Comparison of ENCODE assay signal across 20 cellular contexts in the genomic region with DNA sequence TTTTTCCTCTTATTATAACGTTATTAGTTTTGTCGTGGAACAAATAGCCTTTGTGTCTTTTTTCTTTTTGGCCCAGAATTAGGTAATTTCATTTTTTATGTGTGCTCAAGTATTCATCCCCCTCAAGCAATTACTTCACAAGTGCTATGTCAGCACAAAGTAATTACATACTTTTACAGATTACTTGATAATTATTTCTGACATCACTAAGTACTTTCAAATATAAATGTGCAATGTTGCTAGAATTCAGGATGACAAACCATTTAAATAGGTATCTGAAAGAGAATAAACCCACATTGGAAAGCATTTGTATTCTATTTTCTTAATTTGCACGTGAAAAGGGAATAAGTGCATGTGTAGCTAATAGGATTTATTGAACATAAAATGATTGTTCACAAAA.
"Had no signal": no experiment of that assay in that cellular context is flagged by ENCODE, and none has a peak within 500 bp of the region (broad histone marks: within the 10 kb centered on the region; RNA-seq: fewer than 3 reads in every experiment).

No MANE protein-coding gene starts in this region.

- H3K4me3 Mint-ChIP-seq: naive thymus-derived CD4-positive, alpha-beta T cell; nephron progenitor cell; stimulated activated memory B cell treated with anti-CD40 and anti-IgM and Interleukin-4, amounts not matched to agents 10 μg/mL and 1 μg/mL and 100 μg/mL, for 72 hours had no signal

- ATAC-seq: esophagus mucosa; gastrocnemius medialis; heart right ventricle; naive thymus-derived CD4-positive, alpha-beta T cell; psoas muscle; stimulated activated memory B cell treated with anti-CD40 and anti-IgM and Interleukin-4, amounts not matched to agents 10 μg/mL and 1 μg/mL and 100 μg/mL, for 72 hours had no signal

- H3K27ac ChIP-seq: dorsolateral prefrontal cortex, gastrocnemius medialis, heart right ventricle, neutrophil, psoas muscle, right atrium auricular region had no signal

- H3K9me3 ChIP-seq: gastrocnemius medialis, heart right ventricle, neutrophil, psoas muscle, right atrium auricular region had no signal

- H3K4me3 ChIP-seq: dorsolateral prefrontal cortex, gastrocnemius medialis, heart right ventricle, psoas muscle, right atrium auricular region had no signal

- H3K4me1 ChIP-seq: gastrocnemius medialis, heart right ventricle, psoas muscle, right atrium auricular region had no signal

- H3K27me3 ChIP-seq: gastrocnemius medialis, heart right ventricle, neutrophil, right atrium auricular region had no signal

- H3K27me3 Mint-ChIP-seq: naive thymus-derived CD4-positive, alpha-beta T cell; stimulated activated memory B cell treated with anti-CD40 and anti-IgM and Interleukin-4, amounts not matched to agents 10 μg/mL and 1 μg/mL and 100 μg/mL, for 72 hours had no signal

- H3K9me3 Mint-ChIP-seq: nephron progenitor cell; stimulated activated memory B cell treated with anti-CD40 and anti-IgM and Interleukin-4, amounts not matched to agents 10 μg/mL and 1 μg/mL and 100 μg/mL, for 72 hours had no signal

- H3K36me3 ChIP-seq: gastrocnemius medialis, heart right ventricle, neutrophil, right atrium auricular region had no signal

- H3K36me3 Mint-ChIP-seq: naive thymus-derived CD4-positive, alpha-beta T cell; stimulated activated memory B cell treated with anti-CD40 and anti-IgM and Interleukin-4, amounts not matched to agents 10 μg/mL and 1 μg/mL and 100 μg/mL, for 72 hours had no signal

- H3K4me1 Mint-ChIP-seq: naive thymus-derived CD4-positive, alpha-beta T cell; stimulated activated memory B cell treated with anti-CD40 and anti-IgM and Interleukin-4, amounts not matched to agents 10 μg/mL and 1 μg/mL and 100 μg/mL, for 72 hours had no signal

- H3K27ac Mint-ChIP-seq: naive thymus-derived CD4-positive, alpha-beta T cell; nephron progenitor cell; stimulated activated memory B cell treated with anti-CD40 and anti-IgM and Interleukin-4, amounts not matched to agents 10 μg/mL and 1 μg/mL and 100 μg/mL, for 72 hours had no signal

- DNase-seq: cortex of kidney; dorsolateral prefrontal cortex; effector CD8-positive, alpha-beta T cell; gastrocnemius medialis; heart right ventricle; hypothalamus; kidney glomerular epithelial cell; mesendoderm; naive thymus-derived CD4-positive, alpha-beta T cell; nephron progenitor cell; psoas muscle; stimulated activated CD4-positive, alpha-beta T cell treated with anti-CD3 and anti-CD28 coated beads, Interleukin-4, amount 100 ng/mL, for 1 hour; trophoblast cell had no signal

- FAIRE-seq: endometrium, islet of Langerhans, urothelium cell line had no signal
